11 cellular contexts compared by ENCODE assay signal in the genomic region with DNA sequence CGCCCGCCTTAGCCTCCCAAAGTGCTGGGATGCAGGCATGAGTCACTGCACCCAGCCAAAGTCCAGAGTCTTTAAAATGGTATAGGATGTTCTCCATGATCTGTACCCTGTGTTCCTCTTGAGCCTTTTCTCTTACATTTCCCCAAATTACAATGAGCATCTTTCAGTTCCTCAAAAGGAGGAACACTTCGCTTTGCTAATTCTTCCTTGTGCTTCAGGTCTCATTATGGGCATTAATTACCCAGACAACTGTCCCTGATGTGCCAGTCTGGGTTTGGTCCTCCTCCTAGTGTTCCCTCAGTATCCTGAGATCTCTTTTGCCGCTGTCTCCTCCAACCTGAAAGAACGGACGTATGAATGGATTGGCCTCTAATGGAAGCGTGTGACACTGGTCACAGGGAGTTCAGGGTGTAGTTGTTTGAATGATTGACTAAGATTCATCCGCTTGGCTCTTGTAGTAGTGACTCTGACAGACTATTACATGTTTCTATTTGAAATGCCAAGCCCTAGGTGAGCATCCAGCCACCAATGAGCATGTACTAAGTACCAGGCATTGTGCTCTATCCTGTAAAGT. TPM values are rescaled to one million over a fixed set of nuclear protein-coding genes. Genes with fewer than 3 reads are reported as not detected.
DNase-seq lines count a peak whose midpoint lies in the region; ATAC-seq, FAIRE-seq and TF ChIP-seq lines count a peak whose summit lies in the region.
"Had no signal": no experiment of that assay in that cellular context is flagged by ENCODE, and none has a peak within 500 bp of the region (broad histone marks: within the 10 kb centered on the region; RNA-seq: fewer than 3 reads in every experiment).

No MANE protein-coding gene starts in this region.

- peaks cover 4% of the 10 kb centered on the region for H3K9me3 Mint-ChIP-seq in activated CD4-positive, alpha-beta T cell treated with anti-CD3 and anti-CD28 coated beads, Interleukin-2, amount 10 ng/mL, durations not matched to agents 7 days and 5 days
- H3K9me3 Mint-ChIP-seq in stimulated activated naive B cell treated with anti-CD40 and anti-IgM and Interleukin-4, amounts not matched to agents 10 μg/mL and 1 μg/mL and 100 μg/mL, for 72 hours: peaks cover 0 to 2% of the 10 kb centered on the region in 2 donors

- no peak for TF ChIP-seq CTCF in GM12878 (IDR thresholded peaks at IDR 0.05 in 2 of 3, conservative IDR thresholded peaks at IDR 0.05 in 1 of 3; ENCODE audit: control insufficient read depth in 2 of 3, extremely low read depth in 1 of 3, insufficient read depth in 1 of 3, low read depth in 3 of 3, low read length in 3 of 3)

- WGBS in GM12878 (ENCODE audit: insufficient coverage, insufficient replicate concordance, low lambda C conversion rate, missing lambda C conversion rate): 80% methylated on average over 8 of the region's 8 CpGs

- SMC1A ChIA-PET in GM12878 (lab: Charles Lee; ENCODE audit: uncharacterized antibody, unreplicated experiment): interaction anchor here (0.6 to 5.5 kb wide), 9 partner anchors 13 to 81 kb away, joined by 3 to 48 read pairs (median 5); no protein-coding TSS in a partner anchor

- TF ChIP-seq POLR2A in GM12878 (IDR thresholded peaks at IDR 0.05; ENCODE audit: low read depth, low read length): no peak

- peaks cover 84% of the 10 kb centered on the region for H3K4me1 Mint-ChIP-seq in activated CD4-positive, alpha-beta T cell treated with anti-CD3 and anti-CD28 coated beads, Interleukin-2, amount 10 ng/mL, durations not matched to agents 7 days and 5 days
- H3K4me1 Mint-ChIP-seq in stimulated activated naive B cell treated with anti-CD40 and anti-IgM and Interleukin-4, amounts not matched to agents 10 μg/mL and 1 μg/mL and 100 μg/mL, for 72 hours: peaks cover 12 to 22% of the 10 kb centered on the region in 2 donors

- H3K4me3 ChIP-seq in GM12878: peak overlapping the region; percentile 39
- H3K4me3 ChIP-seq: SJCRH30, testis had no signal

- peak; percentile 71 for ATAC-seq in HG03432 (IDR thresholded peaks at IDR 0.05; ENCODE audit: unreplicated experiment)
- ATAC-seq in GM12878: peak; percentile 76
- ATAC-seq in stimulated activated naive B cell treated with anti-CD40 and anti-IgM and Interleukin-4, amounts not matched to agents 10 μg/mL and 1 μg/mL and 100 μg/mL, for 72 hours (replicated peaks): peak; percentile 88 to 90

- FAIRE-seq in GM12878 (lab: Jason Lieb, UNC): no peak

- intact Hi-C loops in GM12878 (cut with micrococcal nuclease; ENCODE audit: unreplicated experiment): no loop called here

- H3K27me3 ChIP-seq in GM12878 (replicated peaks in 1 of 2; ENCODE audit: control insufficient read depth in 2 of 2, insufficient read depth in 2 of 2, low read length in 1 of 2): no peaks in the 10 kb centered on the region
- H3K27me3 ChIP-seq: SJCRH30, testis had no signal

- RAD21 ChIA-PET in GM12878 (lab: Charles Lee; ENCODE audit: unreplicated experiment): interaction anchor here (0.7 to 7.4 kb wide), 9 partner anchors 12 to 508 kb away, joined by 3 to 61 read pairs (median 5); no protein-coding TSS in a partner anchor

- H3K27ac Mint-ChIP-seq in activated CD4-positive, alpha-beta T cell treated with anti-CD3 and anti-CD28 coated beads, Interleukin-2, amount 10 ng/mL, durations not matched to agents 7 days and 5 days: peak overlapping the region; percentile 81
- H3K27ac Mint-ChIP-seq in stimulated activated naive B cell treated with anti-CD40 and anti-IgM and Interleukin-4, amounts not matched to agents 10 μg/mL and 1 μg/mL and 100 μg/mL, for 72 hours: peak overlapping the region; percentile 26

- no peak overlapping the region for H2AFZ ChIP-seq in GM12878 (ENCODE audit: control insufficient read depth, low read depth, low read length)

- in situ Hi-C loops in GM12878 (cut with MboI): no loop called here
- in situ Hi-C loops in KBM-7 (cut with MboI; ENCODE audit: low pct_unique_long_range_greater_than_20kb, low sequenced_read_pairs): no loop called here

- no peaks in the 10 kb centered on the region for H3K36me3 ChIP-seq in GM12878 (ENCODE audit: control insufficient read depth in 2 of 2, insufficient read depth in 2 of 2, low read length in 1 of 2)
- H3K36me3 ChIP-seq: SJCRH30 had no signal

- H3K27ac ChIP-seq in GM12878 (ENCODE audit: control insufficient read depth, insufficient read depth): peak overlapping the region; percentile 82
- H3K27ac ChIP-seq: SJCRH30 had no signal

- BruUV-seq in GM12878 (replicated peaks; lab: Mats Ljungman, UMichigan): no TSS peak

- DNase-seq in activated CD4-positive, alpha-beta T cell treated with anti-CD3 and anti-CD28 coated beads, Interleukin-2, amount 10 ng/mL, durations not matched to agents 7 days and 5 days: no peak
- no peak for DNase-seq in activated CD4-positive, alpha-beta T cell treated with anti-CD3 and anti-CD28 coated beads, Interleukin-2, amount 50 U/mL, for 4 hours
- DNase-seq in GM12878 (ENCODE audit: low read depth, low spot score): peak; percentile 59
- DNase-seq in stimulated activated naive B cell treated with anti-CD40 and anti-IgM and Interleukin-4, amounts not matched to agents 10 μg/mL and 1 μg/mL and 100 μg/mL, for 72 hours: no peak
- DNase-seq in KBM-7: no peak
- DNase-seq in NCI-H82 treated with DMSO at 0.1 percent for 48 hours (lab: John Stamatoyannopoulos, UW; ENCODE audit: unreplicated experiment): no peak
- no peak for DNase-seq in DMS53 (lab: John Stamatoyannopoulos, UW)
- DNase-seq: NCI-H1436, SJCRH30, testis had no signal

- peaks cover 5% of the 10 kb centered on the region; the same call in 1 of the 3 replicates for H3K9me3 ChIP-seq in GM12878 (replicated peaks; ENCODE audit: control insufficient read depth, insufficient read depth, low read length)
- H3K9me3 ChIP-seq: testis had no signal

- H3K4me3 Mint-ChIP-seq in activated CD4-positive, alpha-beta T cell treated with anti-CD3 and anti-CD28 coated beads, Interleukin-2, amount 10 ng/mL, durations not matched to agents 7 days and 5 days: peak overlapping the region; percentile 60
- H3K4me3 Mint-ChIP-seq in stimulated activated naive B cell treated with anti-CD40 and anti-IgM and Interleukin-4, amounts not matched to agents 10 μg/mL and 1 μg/mL and 100 μg/mL, for 72 hours: no peak overlapping the region

- no peak overlapping the region; the same call in 1 of the 2 replicates for H3K9ac ChIP-seq in GM12878 (ENCODE audit: control insufficient read depth, insufficient read depth, low read length)

- peak overlapping the region; percentile 71 for H3K4me2 ChIP-seq in GM12878 (ENCODE audit: control insufficient read depth, insufficient read depth)

- TF ChIP-seq RAD21 in GM12878 (IDR thresholded peaks at IDR 0.05; ENCODE audit: insufficient read depth, low read depth, low read length): no peak

- POLR2A ChIA-PET in activated CD4-positive, alpha-beta T cell treated with anti-CD3 and anti-CD28 coated beads, Interleukin-2, amount 10 ng/mL, durations not matched to agents 7 days and 5 days (lab: Charles Lee): no interaction called here
- POLR2A ChIA-PET in GM12878 (lab: Charles Lee): interaction anchor here (0.9 to 4.5 kb wide), 7 partner anchors 9 to 112 kb away, joined by 3 to 27 read pairs (median 4); no protein-coding TSS in a partner anchor

- H3K36me3 Mint-ChIP-seq in activated CD4-positive, alpha-beta T cell treated with anti-CD3 and anti-CD28 coated beads, Interleukin-2, amount 10 ng/mL, durations not matched to agents 7 days and 5 days (ENCODE audit: low read depth): peaks cover 71% of the 10 kb centered on the region
- no peaks in the 10 kb centered on the region for H3K36me3 Mint-ChIP-seq in stimulated activated naive B cell treated with anti-CD40 and anti-IgM and Interleukin-4, amounts not matched to agents 10 μg/mL and 1 μg/mL and 100 μg/mL, for 72 hours

- H3K27me3 Mint-ChIP-seq in activated CD4-positive, alpha-beta T cell treated with anti-CD3 and anti-CD28 coated beads, Interleukin-2, amount 10 ng/mL, durations not matched to agents 7 days and 5 days: no peaks in the 10 kb centered on the region
- no peaks in the 10 kb centered on the region for H3K27me3 Mint-ChIP-seq in stimulated activated naive B cell treated with anti-CD40 and anti-IgM and Interleukin-4, amounts not matched to agents 10 μg/mL and 1 μg/mL and 100 μg/mL, for 72 hours

- peak in 1 of 2 experiments; percentile 88; a peak in 2 of 4 replicates for TF ChIP-seq EP300 in GM12878 (IDR thresholded peaks at IDR 0.05; ENCODE audit: borderline replicate concordance in 1 of 2, control insufficient read depth in 1 of 2, low read depth in 2 of 2, low read length in 2 of 2)

- H3K4me1 ChIP-seq in GM12878 (ENCODE audit: control insufficient read depth, insufficient read depth, low read length): peaks cover 25% of the 10 kb centered on the region
- H3K4me1 ChIP-seq: SJCRH30 had no signal

- peaks cover 94% of the 10 kb centered on the region for H3K79me2 ChIP-seq in GM12878 (ENCODE audit: control insufficient read depth, insufficient read depth, low read length)

- H4K20me1 ChIP-seq in GM12878 (ENCODE audit: control insufficient read depth, insufficient read depth): no peaks in the 10 kb centered on the region

- CTCF ChIA-PET in activated CD4-positive, alpha-beta T cell treated with anti-CD3 and anti-CD28 coated beads, Interleukin-2, amount 10 ng/mL, durations not matched to agents 7 days and 5 days (lab: Charles Lee): interaction anchor here (1.8 kb wide), 1 partner anchor 10 kb away, joined by 8 read pairs; no protein-coding TSS in a partner anchor
- CTCF ChIA-PET in GM12878 (lab: Yijun Ruan, JAX): interaction anchor here (1.0 to 1.4 kb wide), 4 partner anchors 28 to 141 kb away, joined by 3 to 6 read pairs (median 3); no protein-coding TSS in a partner anchor

RNA-seq across cellular contexts. Expression of gene PRKCH, which starts 8.2 kb away (rescaled TPM):
- 100 to 1,000 TPM; 244 to 293 TPM for total RNA-seq in activated CD4-positive, alpha-beta T cell treated with anti-CD3 and anti-CD28 coated beads, Interleukin-2, amount 10 ng/mL, durations not matched to agents 7 days and 5 days
- 466 and 549 TPM in 2 replicates for total RNA-seq in GM12878 (2013; cell fraction: nucleolus; rRNA removed)
- 53.9 and 62.9 TPM in 2 replicates for total RNA-seq in GM12878 (2014; rRNA removed)
- total RNA-seq in GM12878 (2014; rRNA removed; fragmentation: Illumina TruSeq; extraction: Trizol): 36.0 and 36.3 TPM in 2 replicates
- 32.0 and 38.7 TPM in 2 replicates for total RNA-seq in GM12878 (2021)
- 31.1 TPM for polyA plus RNA-seq in GM12878 (2011; ENCODE audit: low read depth)
- polyA plus RNA-seq in GM12878 (2011; rRNA removed): 115 and 140 TPM in 2 replicates
- 163 and 194 TPM in 2 replicates for polyA plus RNA-seq in GM12878 (2011; cell fraction: cytosol; rRNA removed)
- 129 and 155 TPM in 2 replicates for polyA plus RNA-seq in GM12878 (2011; cell fraction: nucleus; rRNA removed)
- 60.0 and 70.9 TPM in 2 replicates for polyA plus RNA-seq in GM12878 (2012)
- 34.2 and 45.3 TPM in 2 replicates for polyA plus RNA-seq in GM12878 (2014; fragmentation: Illumina TruSeq; extraction: Trizol)
- polyA plus RNA-seq in GM12878 (2014; fragmentation: Nextera tagmentation; extraction: Ambion mirVana): 10 to 100 TPM; 10.7 to 12.0 TPM
- 22.0 and 32.3 TPM in 2 replicates for polyA plus RNA-seq in GM12878 (2014; rRNA removed)
- polyA plus RNA-seq in GM12878 (2016; fragmentation: Nextera tagmentation; extraction: Ambion mirVana): 10 to 100 TPM; 32.3 to 34.6 TPM
- polyA minus RNA-seq in GM12878 (2011; rRNA and poly(A)+ RNA removed): 356 and 399 TPM in 2 replicates
- 73.1 and 84.4 TPM in 2 replicates for polyA minus RNA-seq in GM12878 (2011; cell fraction: cytosol; rRNA and poly(A)+ RNA removed)
- 219 and 500 TPM in 2 replicates for polyA minus RNA-seq in GM12878 (2011; cell fraction: nucleus; rRNA and poly(A)+ RNA removed)

RNA-seq across cellular contexts. Expression of gene TMEM30B, which starts 48.4 kb away (rescaled TPM):
- under 1 TPM; 0.30 to 0.42 TPM for total RNA-seq in activated CD4-positive, alpha-beta T cell treated with anti-CD3 and anti-CD28 coated beads, Interleukin-2, amount 10 ng/mL, durations not matched to agents 7 days and 5 days
- total RNA-seq in GM12878 (2013; cell fraction: nucleolus; rRNA removed): not detected in 2 replicates
- not detected in 2 replicates for total RNA-seq in GM12878 (2014; rRNA removed)
- total RNA-seq in GM12878 (2014; rRNA removed; fragmentation: Illumina TruSeq; extraction: Trizol): not detected in 2 replicates
- total RNA-seq in GM12878 (2021): 0.10 and 0.27 TPM in 2 replicates
- not detected for polyA plus RNA-seq in GM12878 (2011; ENCODE audit: low read depth)
- not detected in 2 replicates for polyA plus RNA-seq in GM12878 (2011; rRNA removed)
- polyA plus RNA-seq in GM12878 (2011; cell fraction: cytosol; rRNA removed): not detected in 2 replicates
- not detected in 2 replicates for polyA plus RNA-seq in GM12878 (2011; cell fraction: nucleus; rRNA removed)
- not detected in 2 replicates for polyA plus RNA-seq in GM12878 (2012)
- polyA plus RNA-seq in GM12878 (2014; fragmentation: Illumina TruSeq; extraction: Trizol): not detected in 2 replicates
- polyA plus RNA-seq in GM12878 (2014; fragmentation: Nextera tagmentation; extraction: Ambion mirVana): not detected
- not detected in 2 replicates for polyA plus RNA-seq in GM12878 (2014; rRNA removed)
- not detected for polyA plus RNA-seq in GM12878 (2016; fragmentation: Nextera tagmentation; extraction: Ambion mirVana)
- polyA minus RNA-seq in GM12878 (2011; rRNA and poly(A)+ RNA removed): not detected in 2 replicates
- not detected in 2 replicates for polyA minus RNA-seq in GM12878 (2011; cell fraction: cytosol; rRNA and poly(A)+ RNA removed)
- not detected in 2 replicates for polyA minus RNA-seq in GM12878 (2011; cell fraction: nucleus; rRNA and poly(A)+ RNA removed)
